Comparison of ENCODE assay signal across 2 cellular contexts in genomic region chr1:54857741-54858665, GRCh38.
TF ChIP-seq lines count a peak whose summit lies in the region.

No MANE protein-coding gene starts in this region.

TF ChIP-seq in A549, 52 proteins besides CTCF, POLR2A, EP300 and RAD21:
- TF ChIP-seq RFX5 (IDR thresholded peaks at IDR 0.05) (no peak), HOXB13 (CRISPR knock-in tag; IDR thresholded peaks at IDR 0.05; ENCODE audit: low read depth) (no peak), KDM1A (IDR thresholded peaks at IDR 0.05; ENCODE audit: low read depth) (no peak), NR3C1 (IDR thresholded peaks at IDR 0.05) (no peak), MAFK (IDR thresholded peaks at IDR 0.05; ENCODE audit: partially characterized antibody) (no peak), ELK1 (IDR thresholded peaks at IDR 0.05; ENCODE audit: low read depth, low read length) (no peak), RNF2 (IDR thresholded peaks at IDR 0.05; ENCODE audit: borderline replicate concordance, low read depth) (no peak), CBX2 (IDR thresholded peaks at IDR 0.05; ENCODE audit: borderline replicate concordance, low read depth) (no peak), JUNB (IDR thresholded peaks at IDR 0.05) (no peak), HMGXB4 (CRISPR knock-in tag; IDR thresholded peaks at IDR 0.05; ENCODE audit: borderline replicate concordance) (no peak), CEBPB (IDR thresholded peaks at IDR 0.05) (no peak), PHF8 (IDR thresholded peaks at IDR 0.05; ENCODE audit: borderline replicate concordance, low read depth) (no peak), RCOR1 (IDR thresholded peaks at IDR 0.05; ENCODE audit: low read depth, low read length) (no peak), CBX8 (IDR thresholded peaks at IDR 0.05) (no peak), ZFP36 (IDR thresholded peaks at IDR 0.05; ENCODE audit: borderline replicate concordance, partially characterized antibody) (no peak), HOXA7 (CRISPR knock-in tag; IDR thresholded peaks at IDR 0.05) (no peak), REST (IDR thresholded peaks at IDR 0.05) (no peak)
TF ChIP-seq in A549: peak in this region for 0.

TF ChIP-seq in HepG2, 621 proteins besides CTCF, POLR2A, EP300 and RAD21:
- no peak for TF ChIP-seq ZNF841 (CRISPR knock-in tag; IDR thresholded peaks at IDR 0.05; ENCODE audit: borderline replicate concordance)
- TF ChIP-seq ZNF350 (CRISPR knock-in tag; IDR thresholded peaks at IDR 0.05; ENCODE audit: borderline replicate concordance, low read depth) = no peak
- no peak for TF ChIP-seq STAG1 (CRISPR knock-in tag; IDR thresholded peaks at IDR 0.05)
- TF ChIP-seq ZNF687 (CRISPR knock-in tag; IDR thresholded peaks at IDR 0.05) = peak; percentile 61
- peak; percentile 73; the same call in 1 of the 2 replicates for TF ChIP-seq PAF1 (CRISPR knock-in tag; IDR thresholded peaks at IDR 0.05)
- no peak for TF ChIP-seq KLF12 (CRISPR knock-in tag; IDR thresholded peaks at IDR 0.05; ENCODE audit: borderline replicate concordance)
- peak; percentile 11; the same call in 1 of the 2 replicates for TF ChIP-seq ZFX (CRISPR knock-in tag; IDR thresholded peaks at IDR 0.05; ENCODE audit: low read depth)
- TF ChIP-seq REST (IDR thresholded peaks at IDR 0.05; ENCODE audit: borderline replicate concordance in 1 of 2, low read depth in 1 of 2, low read length in 2 of 2) = no peak
- no peak for TF ChIP-seq ZMYM2 (CRISPR knock-in tag; IDR thresholded peaks at IDR 0.05)
- TF ChIP-seq FOXA1 (IDR thresholded peaks at IDR 0.05) = no peak
- TF ChIP-seq FOXA1 (CRISPR knock-in tag; IDR thresholded peaks at IDR 0.05) = 0 out of 2 replicates have a peak, but pooled peaks have one; percentile 9
- TF ChIP-seq ZNF598 (CRISPR knock-in tag; IDR thresholded peaks at IDR 0.05; ENCODE audit: borderline replicate concordance) = no peak
- peak; percentile 39 for TF ChIP-seq AGO2 (optimal IDR thresholded peaks at IDR 0.05; ENCODE audit: low read depth, low read length)
- no peak for TF ChIP-seq SNAPC2 (CRISPR knock-in tag; IDR thresholded peaks at IDR 0.05)
- 0 out of 2 replicates have a peak, but pooled peaks have one; percentile 49 for TF ChIP-seq PRDM10 (CRISPR knock-in tag; IDR thresholded peaks at IDR 0.05; ENCODE audit: low read depth)
- TF ChIP-seq POLR2AphosphoS2 (IDR thresholded peaks at IDR 0.05; ENCODE audit: low read depth, low read length) = peak; percentile 23; the same call in 1 of the 2 replicates
- TF ChIP-seq KDM2A (CRISPR knock-in tag; IDR thresholded peaks at IDR 0.05; ENCODE audit: borderline replicate concordance, low read depth) = peak; percentile 29; the same call in 1 of the 2 replicates
- peak; percentile 85 for TF ChIP-seq RBM22 (optimal IDR thresholded peaks at IDR 0.05; ENCODE audit: low read length)
- no peak for TF ChIP-seq ZNF367 (CRISPR knock-in tag; IDR thresholded peaks at IDR 0.05; ENCODE audit: borderline replicate concordance)
TF ChIP-seq in HepG2: peak in this region for 9.
